28 cellular contexts compared by ENCODE assay signal in genomic region chr7:47658886-47659635, GRCh38.
"Had no signal": no experiment of that assay in that cellular context is flagged by ENCODE, and none has a peak within 500 bp of the region (broad histone marks: within the 10 kb centered on the region; RNA-seq: fewer than 3 reads in every experiment).

No MANE protein-coding gene starts in this region.

- H3K4me1 ChIP-seq: breast epithelium, Peyer's patch had no signal

- H3K36me3 ChIP-seq: breast epithelium, MG63, Peyer's patch, SJSA1 had no signal

- H3K27ac ChIP-seq: breast epithelium, Peyer's patch, RWPE1, SJSA1 had no signal

- H3K9me3 Mint-ChIP-seq: activated B cell treated with CpG ODN at 0.5 μM for 24 hours; activated CD4-positive, alpha-beta memory T cell treated with anti-CD3 and anti-CD28 coated beads, Interleukin-2, amount 10 ng/mL, durations not matched to agents 7 days and 5 days; activated CD4-positive, alpha-beta T cell treated with anti-CD3 and anti-CD28 coated beads, Interleukin-2, amount 10 ng/mL, durations not matched to agents 24 days and 14 days; activated T-helper 2 cell treated with anti-CD3 and anti-CD28 coated beads, Interferon-gamma antibody, Interleukin-2, Interleukin-4, amounts not matched to agents 10 μg/mL and 5 μg/mL and 100 μg/mL, durations not matched to agents 14 hours and 24 hours and 36 hours; T-helper 1 cell treated with Interleukin-12 subunit alpha and Interleukin-12 subunit beta and Interleukin-4 antibody, amounts not matched to agents 30 μg/mL and 1 μg/mL, for 36 hours had no signal

- H3K9me3 ChIP-seq: breast epithelium, MG63, Peyer's patch, SJSA1 had no signal

- H3K27ac Mint-ChIP-seq: activated B cell treated with CpG ODN at 0.5 μM for 24 hours; activated CD4-positive, alpha-beta memory T cell treated with anti-CD3 and anti-CD28 coated beads, Interleukin-2, amount 10 ng/mL, durations not matched to agents 7 days and 5 days; activated CD4-positive, alpha-beta T cell treated with anti-CD3 and anti-CD28 coated beads, Interleukin-2, amount 10 ng/mL, durations not matched to agents 24 days and 14 days; activated T-helper 2 cell treated with anti-CD3 and anti-CD28 coated beads, Interferon-gamma antibody, Interleukin-2, Interleukin-4, amounts not matched to agents 10 μg/mL and 5 μg/mL and 100 μg/mL, durations not matched to agents 14 hours and 24 hours and 36 hours; T-helper 1 cell treated with Interleukin-12 subunit alpha and Interleukin-12 subunit beta and Interleukin-4 antibody, amounts not matched to agents 30 μg/mL and 1 μg/mL, for 36 hours had no signal

- H3K27me3 ChIP-seq: breast epithelium, MG63, Peyer's patch, SJSA1 had no signal

- H3K4me3 Mint-ChIP-seq: activated B cell treated with CpG ODN at 0.5 μM for 24 hours; activated CD4-positive, alpha-beta memory T cell treated with anti-CD3 and anti-CD28 coated beads, Interleukin-2, amount 10 ng/mL, durations not matched to agents 7 days and 5 days; activated CD4-positive, alpha-beta T cell treated with anti-CD3 and anti-CD28 coated beads, Interleukin-2, amount 10 ng/mL, durations not matched to agents 24 days and 14 days; T-helper 1 cell treated with Interleukin-12 subunit alpha and Interleukin-12 subunit beta and Interleukin-4 antibody, amounts not matched to agents 30 μg/mL and 1 μg/mL, for 36 hours had no signal

- ATAC-seq: SK-N-SH treated with all-trans-retinoic acid at 6 μM for 48 hours had no signal

- H3K4me3 ChIP-seq: breast epithelium, MG63, Peyer's patch, SJSA1 had no signal

- H3K27me3 Mint-ChIP-seq: activated B cell treated with CpG ODN at 0.5 μM for 24 hours; activated CD4-positive, alpha-beta memory T cell treated with anti-CD3 and anti-CD28 coated beads, Interleukin-2, amount 10 ng/mL, durations not matched to agents 7 days and 5 days; activated CD4-positive, alpha-beta T cell treated with anti-CD3 and anti-CD28 coated beads, Interleukin-2, amount 10 ng/mL, durations not matched to agents 24 days and 14 days had no signal

- FAIRE-seq: TTC549 had no signal

- H3K4me1 Mint-ChIP-seq: activated CD4-positive, alpha-beta memory T cell treated with anti-CD3 and anti-CD28 coated beads, Interleukin-2, amount 10 ng/mL, durations not matched to agents 7 days and 5 days; activated CD4-positive, alpha-beta T cell treated with anti-CD3 and anti-CD28 coated beads, Interleukin-2, amount 10 ng/mL, durations not matched to agents 24 days and 14 days had no signal

- DNase-seq: activated B cell treated with CpG ODN at 0.5 μM for 24 hours; activated CD4-positive, alpha-beta memory T cell treated with anti-CD3 and anti-CD28 coated beads, Interleukin-2, amount 10 ng/mL, durations not matched to agents 7 days and 5 days; activated CD4-positive, alpha-beta T cell treated with anti-CD3 and anti-CD28 coated beads for 1 hour; activated CD4-positive, alpha-beta T cell treated with anti-CD3 and anti-CD28 coated beads, Interleukin-2, amount 10 ng/mL, durations not matched to agents 24 days and 14 days; activated naive CD4-positive, alpha-beta T cell treated with anti-CD3 and anti-CD28 coated beads, Interleukin-2, amount 50 U/mL, for 16 hours; activated T-cell treated with anti-CD3 and anti-CD28 coated beads for 4 hours; activated T-cell treated with anti-CD3 and anti-CD28 coated beads, Interleukin-2, amount 50 U/mL, for 48 hours; aorta; MG63; MV-4-11; NCI-H1092 treated with DMSO at 0.1 percent for 48 hours; NCI-H1436; NCI-H1694 treated with DMSO at 0.1 percent for 48 hours; NCI-H2029 treated with DMSO at 0.1 percent for 48 hours; NCI-H345; NCI-H510A; NCI-H526 treated with DMSO at 0.1 percent for 48 hours; NCI-H82; Peyer's patch; SHP77; T-helper 9 cell had no signal
